Comparison of ENCODE assay signal across 29 cellular contexts in genomic region chr5:4832491-4832890, GRCh38.
"Had no signal": no experiment of that assay in that cellular context is flagged by ENCODE, and none has a peak within 500 bp of the region (broad histone marks: within the 10 kb centered on the region; RNA-seq: fewer than 3 reads in every experiment).

No MANE protein-coding gene starts in this region.

- H3K27me3 ChIP-seq: adrenal gland, body of pancreas, brain microvascular endothelial cell, breast epithelium had no signal

- H3K9me3 ChIP-seq: adrenal gland, body of pancreas had no signal

- H3K36me3 ChIP-seq: adrenal gland, brain microvascular endothelial cell, breast epithelium had no signal

- DNase-seq: activated B cell treated with CpG ODN at 0.5 μM for 24 hours; activated CD4-positive, alpha-beta memory T cell treated with anti-CD3 and anti-CD28 coated beads for 36 hours; activated CD4-positive, alpha-beta T cell treated with anti-CD3 and anti-CD28 coated beads for 4 hours; activated CD4-positive, alpha-beta T cell treated with anti-CD3 and anti-CD28 coated beads, Interleukin-2, amount 10 ng/mL, durations not matched to agents 24 days and 14 days; activated CD4-positive, alpha-beta T cell treated with anti-CD3 and anti-CD28 coated beads, Interleukin-2, amount 50 U/mL, for 1 hour; activated CD4-positive, alpha-beta T cell treated with anti-CD3 and anti-CD28 coated beads, Interleukin-2, amount 50 U/mL, for 4 hours; activated CD4-positive, CD25-positive, alpha-beta regulatory T cell treated with anti-CD3 and anti-CD28 coated beads, Interleukin-2, amount 50 U/mL, for 72 hours; activated CD8-positive, alpha-beta memory T cell treated with anti-CD3 and anti-CD28 coated beads, Interleukin-2, amount 50 U/mL, for 4 hours; activated CD8-positive, alpha-beta T cell treated with anti-CD3 and anti-CD28 coated beads for 36 hours; activated effector memory CD4-positive, alpha-beta T cell treated with anti-CD3 and anti-CD28 coated beads, Interleukin-2, amount 50 U/mL, for 16 hours; activated gamma-delta T cell treated with Interleukin-2 at 50 U/mL for 16 hours; activated naive CD4-positive, alpha-beta T cell; activated naive CD4-positive, alpha-beta T cell treated with anti-CD3 and anti-CD28 coated beads for 36 hours; activated naive CD4-positive, alpha-beta T cell treated with anti-CD3 and anti-CD28 coated beads, Interleukin-2, amount 50 U/mL, for 16 hours; activated naive CD8-positive, alpha-beta T cell treated with anti-CD3 and anti-CD28 coated beads for 36 hours; activated T-cell treated with anti-CD3 and anti-CD28 coated beads for 4 hours; activated T-cell treated with anti-CD3 and anti-CD28 coated beads, Interleukin-2, amount 50 U/mL, for 1 hour; activated T-cell treated with anti-CD3 and anti-CD28 coated beads, Interleukin-2, amount 50 U/mL, for 4 hours; activated T-cell treated with anti-CD3 and anti-CD28 coated beads, Interleukin-2, amount 50 U/mL, for 72 hours; adrenal gland; amniotic stem cell; aorta; body of pancreas; brain microvascular endothelial cell; central memory CD4-positive, alpha-beta T cell; T-helper 1 cell; T-helper 2 cell; T-helper 9 cell had no signal

- H3K4me3 ChIP-seq: adrenal gland, body of pancreas, breast epithelium had no signal

- H3K27ac ChIP-seq: adrenal gland, body of pancreas, brain microvascular endothelial cell, breast epithelium had no signal
